ENCODE assay signal across 9 cellular contexts in the genomic region with DNA sequence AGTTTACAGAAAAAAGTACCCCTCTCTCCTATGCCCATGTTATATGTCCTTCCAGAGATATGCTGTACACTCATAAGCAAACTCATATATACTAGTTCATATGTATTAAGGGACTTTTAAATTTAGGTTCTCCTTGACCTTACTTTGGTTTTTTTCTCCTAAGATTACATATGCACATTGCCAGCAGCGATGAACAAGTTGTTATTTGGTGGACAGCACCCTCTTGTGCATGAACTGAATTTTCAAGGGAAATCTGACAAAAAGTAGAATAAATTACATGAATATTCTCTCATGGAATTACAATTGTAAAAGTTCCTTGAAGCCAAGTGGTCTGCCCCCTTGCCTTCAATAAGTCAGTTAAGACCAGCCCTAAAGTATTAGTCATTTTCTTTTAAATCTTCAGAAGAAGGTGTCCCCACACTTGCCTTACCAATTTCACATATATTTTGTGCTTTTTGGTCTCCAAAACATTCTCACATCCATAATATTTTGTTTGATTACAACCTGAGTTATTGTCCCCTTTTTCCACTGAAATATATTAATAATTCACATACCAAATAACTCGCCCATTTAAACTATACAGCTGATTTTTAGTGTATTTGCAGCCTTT. TPM values are rescaled to one million over a fixed set of nuclear protein-coding genes. Genes with fewer than 3 reads are reported as not detected.
DNase-seq lines count a peak whose midpoint lies in the region; ATAC-seq, FAIRE-seq and TF ChIP-seq lines count a peak whose summit lies in the region.
"Had no signal": no experiment of that assay in that cellular context is flagged by ENCODE, and none has a peak within 500 bp of the region (broad histone marks: within the 10 kb centered on the region; RNA-seq: fewer than 3 reads in every experiment).

No MANE protein-coding gene starts in this region.

- TF ChIP-seq EP300 in GM12878 (IDR thresholded peaks at IDR 0.05; ENCODE audit: borderline replicate concordance in 1 of 2, control insufficient read depth in 1 of 2, low read depth in 2 of 2, low read length in 2 of 2) = no peak

- DNase-seq in DMS153 (lab: John Stamatoyannopoulos, UW) (peak; percentile 5), GM12878 (ENCODE audit: low read depth, low spot score) (no peak), immature natural killer cell (peak; percentile 1 to 12 (median 3)), superior temporal gyrus (ENCODE audit: extremely low spot score) (peak; percentile 88), NCI-H2107 (lab: John Stamatoyannopoulos, UW) (no peak)
- DNase-seq in activated effector memory CD4-positive, alpha-beta T cell treated with anti-CD3 and anti-CD28 coated beads, Interleukin-2, amount 50 U/mL, for 16 hours = no peak

- H3K27me3 Mint-ChIP-seq in immature natural killer cell (ENCODE audit: low read depth in 3 of 3) = peaks cover 0 to 3% (median 2%) of the 10 kb centered on the region in 3 donors

- H3K9me3 Mint-ChIP-seq in immature natural killer cell = peaks cover 0 to 1% (median 0%) of the 10 kb centered on the region in 6 donors
- H3K9me3 Mint-ChIP-seq: T-helper 1 cell treated with Interleukin-12 subunit alpha and Interleukin-12 subunit beta and Interleukin-4 antibody, amounts not matched to agents 30 μg/mL and 1 μg/mL, for 36 hours had no signal

- no peak overlapping the region for H3K4me3 ChIP-seq in Loucy (ENCODE audit: low read length, poor library complexity, severe bottlenecking)
- no peak overlapping the region for H3K4me3 ChIP-seq in GM12878

- H4K20me1 ChIP-seq in Loucy (ENCODE audit: insufficient read depth, low read length, poor library complexity, severe bottlenecking) (no peaks in the 10 kb centered on the region), GM12878 (ENCODE audit: control insufficient read depth, insufficient read depth) (no peaks in the 10 kb centered on the region)

- no peaks in the 10 kb centered on the region for H3K36me3 ChIP-seq in Loucy (ENCODE audit: insufficient read depth, low read length)
- no peaks in the 10 kb centered on the region for H3K36me3 ChIP-seq in GM12878 (ENCODE audit: control insufficient read depth in 2 of 2, insufficient read depth in 2 of 2, low read length in 1 of 2)

- H3K27me3 ChIP-seq in Loucy (ENCODE audit: insufficient read depth, low read length, poor library complexity, severe bottlenecking) (no peaks in the 10 kb centered on the region), GM12878 (replicated peaks in 1 of 2; ENCODE audit: control insufficient read depth in 2 of 2, insufficient read depth in 2 of 2, low read length in 1 of 2) (no peaks in the 10 kb centered on the region; a peak in 1 of 4 replicates)

- TF ChIP-seq CTCF in Loucy (conservative IDR thresholded peaks at IDR 0.05; ENCODE audit: low read length) (peak; percentile 80), GM12878 (IDR thresholded peaks at IDR 0.05 in 2 of 3, conservative IDR thresholded peaks at IDR 0.05 in 1 of 3; ENCODE audit: control insufficient read depth in 2 of 3, extremely low read depth in 1 of 3, insufficient read depth in 1 of 3, low read depth in 3 of 3, low read length in 3 of 3) (peak; percentile 38 to 74 (median 42); a peak in 4 of 6 replicates)

- SMC1A ChIA-PET in GM12878 (lab: Charles Lee; ENCODE audit: uncharacterized antibody, unreplicated experiment) = interaction anchor here (0.8 to 3.5 kb wide), 4 partner anchors 11 to 107 kb away, joined by 3 to 21 read pairs (median 4); no protein-coding TSS in a partner anchor

- ATAC-seq in GM21381 (IDR thresholded peaks at IDR 0.05; ENCODE audit: unreplicated experiment) (peak; percentile 58), GM12878 (peak; percentile 83)

- no peaks in the 10 kb centered on the region for H3K36me3 Mint-ChIP-seq in immature natural killer cell

- intact Hi-C loops in GM12878 (cut with micrococcal nuclease; ENCODE audit: unreplicated experiment) = loop anchor here (1.0 to 10.0 kb wide), 7 partner anchors 84 to 598 kb away; partner anchors contain the start of gene GAB1

- POLR2A ChIA-PET in GM12878 (lab: Charles Lee) = no interaction called here

- H3F3A ChIP-seq in Loucy (ENCODE audit: low read depth) = no peaks in the 10 kb centered on the region

- H3K4me3 Mint-ChIP-seq in immature natural killer cell = no peak overlapping the region
- H3K4me3 Mint-ChIP-seq: T-helper 1 cell treated with Interleukin-12 subunit alpha and Interleukin-12 subunit beta and Interleukin-4 antibody, amounts not matched to agents 30 μg/mL and 1 μg/mL, for 36 hours had no signal

- TF ChIP-seq RAD21 in GM12878 (IDR thresholded peaks at IDR 0.05; ENCODE audit: insufficient read depth, low read depth, low read length) = peak; percentile 94

- H3K79me2 ChIP-seq in Loucy (ENCODE audit: insufficient read depth, low read length) = no peaks in the 10 kb centered on the region
- no peaks in the 10 kb centered on the region for H3K79me2 ChIP-seq in GM12878 (ENCODE audit: control insufficient read depth, insufficient read depth, low read length)

- no peak for FAIRE-seq in GM12878 (lab: Jason Lieb, UNC)

- no peak overlapping the region for H3K27ac Mint-ChIP-seq in immature natural killer cell
- H3K27ac Mint-ChIP-seq: T-helper 1 cell treated with Interleukin-12 subunit alpha and Interleukin-12 subunit beta and Interleukin-4 antibody, amounts not matched to agents 30 μg/mL and 1 μg/mL, for 36 hours had no signal

- H3K4me2 ChIP-seq in Loucy (ENCODE audit: low read depth, low read length, poor library complexity, severe bottlenecking) (no peak overlapping the region), GM12878 (ENCODE audit: control insufficient read depth, insufficient read depth) (no peak overlapping the region)

- no peaks in the 10 kb centered on the region for H3K4me1 Mint-ChIP-seq in immature natural killer cell

- RAD21 ChIA-PET in GM12878 (lab: Charles Lee; ENCODE audit: unreplicated experiment) = interaction anchor here (0.8 to 12.1 kb wide), 4 partner anchors 79 to 280 kb away, joined by 3 to 101 read pairs (median 3); no protein-coding TSS in a partner anchor

- TF ChIP-seq POLR2A in GM12878 (IDR thresholded peaks at IDR 0.05; ENCODE audit: low read depth, low read length) = no peak

- H3K4me1 ChIP-seq in Loucy (ENCODE audit: insufficient read depth, low read length, poor library complexity, severe bottlenecking) (no peaks in the 10 kb centered on the region), GM12878 (ENCODE audit: control insufficient read depth, insufficient read depth, low read length) (no peaks in the 10 kb centered on the region)

- CTCF ChIA-PET in GM12878 (lab: Yijun Ruan, JAX) = interaction anchor here (0.8 to 3.1 kb wide), 7 partner anchors 13 to 600 kb away, joined by 3 to 26 read pairs (median 5); no protein-coding TSS in a partner anchor

- H2AFZ ChIP-seq in Loucy (ENCODE audit: low read length) (no peak overlapping the region), GM12878 (ENCODE audit: control insufficient read depth, low read depth, low read length) (no peak overlapping the region)

- no TSS peak for BruUV-seq in GM12878 (replicated peaks; lab: Mats Ljungman, UMichigan)

- 0% methylated on average over 2 of the region's 2 CpGs for WGBS in GM12878 (ENCODE audit: insufficient coverage, insufficient replicate concordance, low lambda C conversion rate, missing lambda C conversion rate)

- no peak overlapping the region for H3K27ac ChIP-seq in GM12878 (ENCODE audit: control insufficient read depth, insufficient read depth)

- in situ Hi-C loops in GM12878 (cut with MboI) = no loop called here

- H3K9ac ChIP-seq in Loucy (ENCODE audit: low read depth, low read length, poor library complexity, severe bottlenecking) (no peak overlapping the region), GM12878 (ENCODE audit: control insufficient read depth, insufficient read depth, low read length) (no peak overlapping the region)

- H3K9me3 ChIP-seq in Loucy (ENCODE audit: insufficient read depth, low read depth, low read length) (no peaks in the 10 kb centered on the region), GM12878 (replicated peaks; ENCODE audit: control insufficient read depth, insufficient read depth, low read length) (no peaks in the 10 kb centered on the region)

- H3K9me2 ChIP-seq in Loucy (replicated peaks; ENCODE audit: low read depth, low read length) = no peaks in the 10 kb centered on the region

TF ChIP-seq in GM12878, 131 proteins besides CTCF, POLR2A, EP300 and RAD21:
- TF ChIP-seq SMC3 (IDR thresholded peaks at IDR 0.05; ENCODE audit: borderline replicate concordance, low read length) (peak; percentile 83), CBX5 (IDR thresholded peaks at IDR 0.05; ENCODE audit: low read depth) (no peak), ZNF384 (IDR thresholded peaks at IDR 0.05; ENCODE audit: borderline replicate concordance, low read depth, low read length) (peak; percentile 80; the same call in 1 of the 2 replicates), PML (IDR thresholded peaks at IDR 0.05; ENCODE audit: low read length) (no peak)

RNA-seq across cellular contexts. Expression of gene SMARCA5, which starts 30.6 kb away (rescaled TPM):
- total RNA-seq in GM12878 (2013; cell fraction: nucleolus; rRNA removed) = 73.6 and 76.6 TPM in 2 replicates
- 29.1 and 37.3 TPM in 2 replicates for total RNA-seq in GM12878 (2014; rRNA removed)
- total RNA-seq in GM12878 (2014; rRNA removed; fragmentation: Illumina TruSeq; extraction: Trizol) = 56.8 and 58.7 TPM in 2 replicates
- total RNA-seq in GM12878 (2021) = 47.0 and 49.6 TPM in 2 replicates
- polyA plus RNA-seq in GM12878 (2011; ENCODE audit: low read depth) = 31.4 TPM
- 29.7 and 57.6 TPM in 2 replicates for polyA plus RNA-seq in GM12878 (2011; rRNA removed)
- 11.8 and 12.7 TPM in 2 replicates for polyA plus RNA-seq in GM12878 (2011; cell fraction: cytosol; rRNA removed)
- 18.1 and 19.5 TPM in 2 replicates for polyA plus RNA-seq in GM12878 (2011; cell fraction: nucleus; rRNA removed)
- polyA plus RNA-seq in GM12878 (2012) = 30.3 and 37.2 TPM in 2 replicates
- polyA plus RNA-seq in GM12878 (2014; fragmentation: Illumina TruSeq; extraction: Trizol) = 42.7 and 52.6 TPM in 2 replicates
- polyA plus RNA-seq in GM12878 (2014; fragmentation: Nextera tagmentation; extraction: Ambion mirVana) = 10 to 100 TPM; 21.7 to 32.2 TPM
- 23.1 and 26.8 TPM in 2 replicates for polyA plus RNA-seq in GM12878 (2014; rRNA removed)
- polyA plus RNA-seq in GM12878 (2016; fragmentation: Nextera tagmentation; extraction: Ambion mirVana) = 10 to 100 TPM; 65.4 to 69.6 TPM
- 23.3 and 32.7 TPM in 2 replicates for polyA minus RNA-seq in GM12878 (2011; rRNA and poly(A)+ RNA removed)
- polyA minus RNA-seq in GM12878 (2011; cell fraction: cytosol; rRNA and poly(A)+ RNA removed) = 21.5 and 24.2 TPM in 2 replicates
- polyA minus RNA-seq in GM12878 (2011; cell fraction: nucleus; rRNA and poly(A)+ RNA removed) = 25.3 and 33.4 TPM in 2 replicates
- polyA plus RNA-seq in immature natural killer cell = 10 to 100 TPM; 18.7 to 34.9 (median 20.1) TPM

Comparison
In these comparisons a context has a peak if more than half of its experiments do, and no peak if none do; other contexts are left out.
1. DNase-seq: peak in DMS153 (single experiment), immature natural killer cell (3 of 3) and superior temporal gyrus (single experiment); none in GM12878 (single experiment), NCI-H2107 (single experiment) and activated effector memory CD4-positive, alpha-beta T cell treated with anti-CD3 and anti-CD28 coated beads, Interleukin-2, amount 50 U/mL, for 16 hours (single experiment).